28 cellular contexts compared by ENCODE assay signal in genomic region chr7:4045975-4046374, GRCh38.
"Had no signal": no experiment of that assay in that cellular context is flagged by ENCODE, and none has a peak within 500 bp of the region (broad histone marks: within the 10 kb centered on the region; RNA-seq: fewer than 3 reads in every experiment).

No MANE protein-coding gene starts in this region.

- ATAC-seq: stimulated activated effector memory CD8-positive, alpha-beta T cell treated with anti-CD3 and anti-CD28 coated beads, Interleukin-12 subunit alpha, Interleukin-12 subunit beta, amount 100 ng/mL, for 72 hours; stimulated activated memory B cell treated with anti-CD40 and anti-IgM and Interleukin-4, amounts not matched to agents 10 μg/mL and 1 μg/mL and 100 μg/mL, for 72 hours; stimulated activated naive B cell treated with anti-CD40 and anti-IgM and Interleukin-4, amounts not matched to agents 10 μg/mL and 1 μg/mL and 100 μg/mL, for 72 hours; stimulated activated naive CD8-positive, alpha-beta T cell treated with anti-CD3 and anti-CD28 coated beads, Interleukin-15, amount 100 ng/mL, for 72 hours; stimulated activated naive CD8-positive, alpha-beta T cell treated with anti-CD3 and anti-CD28 coated beads, Interleukin-15, Interleukin-2, amounts not matched to agents 100 U/mL and 50 U/mL, for 24 hours; upper lobe of right lung had no signal

- H3K36me3 ChIP-seq: stomach, suprapubic skin, thoracic aorta, thyroid gland, tibial nerve, transverse colon, upper lobe of left lung, upper lobe of right lung, uterus, vagina had no signal

- DNase-seq: stimulated activated CD4-positive, alpha-beta T cell treated with anti-CD3 and anti-CD28 coated beads, Interleukin-2, amount 100 ng/mL, for 48 hours; stimulated activated CD4-positive, alpha-beta T cell treated with anti-CD3 and anti-CD28 coated beads, Interleukin-4, amount 100 ng/mL, for 1 hour; stimulated activated CD4-positive, alpha-beta T cell treated with anti-CD3 and anti-CD28 coated beads, Interleukin-4, amount 100 ng/mL, for 24 hours; stimulated activated CD4-positive, alpha-beta T cell treated with anti-CD3 and anti-CD28 coated beads, Interleukin-4, amount 100 ng/mL, for 4 hours; stimulated activated CD8-positive, alpha-beta memory T cell treated with anti-CD3 and anti-CD28 coated beads, Interleukin-4, amount 100 ng/mL, for 48 hours; stimulated activated naive B cell treated with anti-CD40 and anti-IgM and Interleukin-4, amounts not matched to agents 10 μg/mL and 1 μg/mL and 100 μg/mL, for 72 hours; stimulated activated naive CD4-positive, alpha-beta T cell; stimulated activated naive CD4-positive, alpha-beta T cell treated with Interleukin-2 at 50 U/mL for 16 hours; stimulated activated naive CD8-positive, alpha-beta T cell treated with anti-CD3 and anti-CD28 coated beads, Interleukin-15, amount 100 ng/mL, for 72 hours; stimulated activated naive CD8-positive, alpha-beta T cell treated with anti-CD3 and anti-CD28 coated beads, Interleukin-15, Interleukin-2, amounts not matched to agents 100 U/mL and 50 U/mL, for 24 hours; stomach; substantia nigra; testis; thyroid gland; tibial artery; transverse colon; trophoblast cell; upper lobe of left lung; upper lobe of right lung; uterus had no signal

- H3K9me3 Mint-ChIP-seq: stimulated activated effector memory CD8-positive, alpha-beta T cell treated with anti-CD3 and anti-CD28 coated beads, Interleukin-12 subunit alpha, Interleukin-12 subunit beta, amount 100 ng/mL, for 72 hours; stimulated activated memory B cell treated with anti-CD40 and anti-IgM and Interleukin-4, amounts not matched to agents 10 μg/mL and 1 μg/mL and 100 μg/mL, for 72 hours; stimulated activated naive B cell treated with anti-CD40 and anti-IgM and Interleukin-4, amounts not matched to agents 10 μg/mL and 1 μg/mL and 100 μg/mL, for 72 hours; stimulated activated naive CD8-positive, alpha-beta T cell treated with anti-CD3 and anti-CD28 coated beads, Interleukin-15, amount 100 ng/mL, for 72 hours; stimulated activated naive CD8-positive, alpha-beta T cell treated with anti-CD3 and anti-CD28 coated beads, Interleukin-15, Interleukin-2, amounts not matched to agents 100 ng/mL and 50 ng/mL, for 24 hours; type B pancreatic cell had no signal

- H3K27ac Mint-ChIP-seq: stimulated activated effector memory CD8-positive, alpha-beta T cell treated with anti-CD3 and anti-CD28 coated beads, Interleukin-12 subunit alpha, Interleukin-12 subunit beta, amount 100 ng/mL, for 72 hours; stimulated activated memory B cell treated with anti-CD40 and anti-IgM and Interleukin-4, amounts not matched to agents 10 μg/mL and 1 μg/mL and 100 μg/mL, for 72 hours; stimulated activated naive B cell treated with anti-CD40 and anti-IgM and Interleukin-4, amounts not matched to agents 10 μg/mL and 1 μg/mL and 100 μg/mL, for 72 hours; stimulated activated naive CD8-positive, alpha-beta T cell treated with anti-CD3 and anti-CD28 coated beads, Interleukin-15, amount 100 ng/mL, for 72 hours; stimulated activated naive CD8-positive, alpha-beta T cell treated with anti-CD3 and anti-CD28 coated beads, Interleukin-15, Interleukin-2, amounts not matched to agents 100 ng/mL and 50 ng/mL, for 24 hours; type B pancreatic cell had no signal

- H3K36me3 Mint-ChIP-seq: stimulated activated effector memory CD8-positive, alpha-beta T cell treated with anti-CD3 and anti-CD28 coated beads, Interleukin-12 subunit alpha, Interleukin-12 subunit beta, amount 100 ng/mL, for 72 hours; stimulated activated memory B cell treated with anti-CD40 and anti-IgM and Interleukin-4, amounts not matched to agents 10 μg/mL and 1 μg/mL and 100 μg/mL, for 72 hours; stimulated activated naive B cell treated with anti-CD40 and anti-IgM and Interleukin-4, amounts not matched to agents 10 μg/mL and 1 μg/mL and 100 μg/mL, for 72 hours; type B pancreatic cell had no signal

- H3K27me3 ChIP-seq: stomach, suprapubic skin, testis, thyroid gland, tibial artery, tibial nerve, transverse colon, upper lobe of left lung, upper lobe of right lung, uterus, vagina had no signal

- H3K27me3 Mint-ChIP-seq: stimulated activated naive CD8-positive, alpha-beta T cell treated with anti-CD3 and anti-CD28 coated beads, Interleukin-15, amount 100 ng/mL, for 72 hours; stimulated activated naive CD8-positive, alpha-beta T cell treated with anti-CD3 and anti-CD28 coated beads, Interleukin-15, Interleukin-2, amounts not matched to agents 100 ng/mL and 50 ng/mL, for 24 hours had no signal

- H3K4me1 Mint-ChIP-seq: stimulated activated effector memory CD8-positive, alpha-beta T cell treated with anti-CD3 and anti-CD28 coated beads, Interleukin-12 subunit alpha, Interleukin-12 subunit beta, amount 100 ng/mL, for 72 hours; stimulated activated naive CD8-positive, alpha-beta T cell treated with anti-CD3 and anti-CD28 coated beads, Interleukin-15, amount 100 ng/mL, for 72 hours had no signal

- H3K9me3 ChIP-seq: stomach, suprapubic skin, testis, thoracic aorta, thyroid gland, tibial artery, tibial nerve, transverse colon, upper lobe of left lung, upper lobe of right lung, uterus, vagina had no signal

- H3K4me1 ChIP-seq: stomach, suprapubic skin, testis, thyroid gland, tibial artery, tibial nerve, transverse colon, upper lobe of left lung, upper lobe of right lung, uterus, vagina had no signal

- H3K4me3 ChIP-seq: stomach, suprapubic skin, testis, thoracic aorta, thyroid gland, tibial artery, tibial nerve, transverse colon, upper lobe of left lung, upper lobe of right lung, uterus, vagina had no signal

- H3K27ac ChIP-seq: stomach, suprapubic skin, testis, thoracic aorta, thyroid gland, tibial artery, tibial nerve, transverse colon, upper lobe of left lung, upper lobe of right lung, uterus, vagina had no signal

- H3K4me3 Mint-ChIP-seq: stimulated activated effector memory CD8-positive, alpha-beta T cell treated with anti-CD3 and anti-CD28 coated beads, Interleukin-12 subunit alpha, Interleukin-12 subunit beta, amount 100 ng/mL, for 72 hours; stimulated activated memory B cell treated with anti-CD40 and anti-IgM and Interleukin-4, amounts not matched to agents 10 μg/mL and 1 μg/mL and 100 μg/mL, for 72 hours; stimulated activated naive B cell treated with anti-CD40 and anti-IgM and Interleukin-4, amounts not matched to agents 10 μg/mL and 1 μg/mL and 100 μg/mL, for 72 hours; stimulated activated naive CD8-positive, alpha-beta T cell treated with anti-CD3 and anti-CD28 coated beads, Interleukin-15, amount 100 ng/mL, for 72 hours; stimulated activated naive CD8-positive, alpha-beta T cell treated with anti-CD3 and anti-CD28 coated beads, Interleukin-15, Interleukin-2, amounts not matched to agents 100 ng/mL and 50 ng/mL, for 24 hours; type B pancreatic cell had no signal
